ENCODE assay signal across 26 cellular contexts in genomic region chr2:79159653-79160052, GRCh38. TPM values are rescaled to one million over a fixed set of nuclear protein-coding genes. Genes with fewer than 3 reads are reported as not detected.
DNase-seq lines count a peak whose midpoint lies in the region; ATAC-seq, FAIRE-seq and TF ChIP-seq lines count a peak whose summit lies in the region.
"Had no signal": no experiment of that assay in that cellular context is flagged by ENCODE, and none has a peak within 500 bp of the region (broad histone marks: within the 10 kb centered on the region; RNA-seq: fewer than 3 reads in every experiment).

TSS of gene REG3A (minus strand) at chr2:79159753. CDS start at chr2:79159405, 348 bp downstream.

- no peaks in the 10 kb centered on the region for H3K9me3 ChIP-seq in Peyer's patch
- no peaks in the 10 kb centered on the region for H3K9me3 ChIP-seq in duodenal mucosa (ENCODE audit: control insufficient read depth in 1 of 2, low read length in 2 of 2)
- H3K9me3 ChIP-seq in small intestine (ENCODE audit: control insufficient read depth, low read depth), result no peaks in the 10 kb centered on the region
- H3K9me3 ChIP-seq in psoas muscle, result no peaks in the 10 kb centered on the region
- H3K9me3 ChIP-seq: BE2C, BLaER1 had no signal

- no peaks in the 10 kb centered on the region for H3K27me3 ChIP-seq in Peyer's patch
- no peaks in the 10 kb centered on the region for H3K27me3 ChIP-seq in duodenal mucosa (ENCODE audit: control insufficient read depth in 1 of 2, insufficient read depth in 2 of 2, low read length in 2 of 2)
- no peaks in the 10 kb centered on the region for H3K27me3 ChIP-seq in small intestine (ENCODE audit: control insufficient read depth in 2 of 2, insufficient read depth in 2 of 2, low read length in 2 of 2)
- H3K27me3 ChIP-seq in psoas muscle (ENCODE audit: insufficient read depth in 3 of 3, low read length in 2 of 3), result no peaks in the 10 kb centered on the region
- H3K27me3 ChIP-seq: BE2C, BLaER1 had no signal

- no peak for TF ChIP-seq POLR2A in Peyer's patch (IDR thresholded peaks at IDR 0.05)

- H3K36me3 ChIP-seq in Peyer's patch (no peaks in the 10 kb centered on the region), duodenal mucosa (ENCODE audit: control insufficient read depth in 1 of 2, insufficient read depth in 2 of 2, low read length in 2 of 2) (no peaks in the 10 kb centered on the region), small intestine (ENCODE audit: control insufficient read depth in 2 of 2, insufficient read depth in 2 of 2, low read length in 2 of 2) (no peaks in the 10 kb centered on the region), psoas muscle (ENCODE audit: insufficient read depth in 1 of 2, low read depth in 1 of 2) (no peaks in the 10 kb centered on the region)
- H3K36me3 ChIP-seq: BE2C, BLaER1 had no signal

- intact Hi-C loops in psoas muscle (cut with DNase I), result no loop called here

- TF ChIP-seq CTCF in Peyer's patch (IDR thresholded peaks at IDR 0.05), result no peak
- TF ChIP-seq CTCF in psoas muscle (IDR thresholded peaks at IDR 0.05), result no peak

- no peak within 1 kb of the TSS for H3K9ac ChIP-seq in duodenal mucosa (ENCODE audit: low read depth in 1 of 2, low read length in 2 of 2)
- H3K9ac ChIP-seq: BLaER1 had no signal

- H3K4me3 ChIP-seq in Peyer's patch (no peak within 1 kb of the TSS), duodenal mucosa (ENCODE audit: low read depth in 1 of 2, low read length in 2 of 2) (peak within 1 kb of the TSS; percentile 28 to 53), small intestine (ENCODE audit: low read depth in 1 of 2, low read length in 2 of 2) (no peak within 1 kb of the TSS), psoas muscle (no peak within 1 kb of the TSS)
- H3K4me3 ChIP-seq: BLaER1 had no signal

- H3K27ac ChIP-seq in Peyer's patch (no peak within 1 kb of the TSS), duodenal mucosa (ENCODE audit: low read depth, low read length) (no peak within 1 kb of the TSS), small intestine (ENCODE audit: low read depth in 1 of 2, low read length in 1 of 2) (no peak within 1 kb of the TSS), psoas muscle (no peak within 1 kb of the TSS)
- H3K27ac ChIP-seq: BLaER1 had no signal

- no peak for DNase-seq in Peyer's patch
- DNase-seq in small intestine, result no peak
- no peak for DNase-seq in psoas muscle
- DNase-seq: 8988T; ACHN; BE2C; C1 segment of cervical spinal cord; Calu3; CD4-positive, alpha-beta memory T cell; CD4-positive, CD25-positive, alpha-beta regulatory T cell; CD8-positive, alpha-beta memory T cell; COR-L47; DMS79 treated with DMSO at 0.1 percent for 48 hours; GF-D8 had no signal

- no peak for FAIRE-seq in small intestine (lab: Jason Lieb, UNC)
- FAIRE-seq: A204.1, D721Med, G401.6, GM12891, GM19239 had no signal

- ATAC-seq in HG03378 (IDR thresholded peaks at IDR 0.05; ENCODE audit: unreplicated experiment) (no peak), psoas muscle (no peak), HG03095 (IDR thresholded peaks at IDR 0.05; ENCODE audit: unreplicated experiment) (no peak)

- H3K4me1 ChIP-seq in Peyer's patch (no peaks in the 10 kb centered on the region), duodenal mucosa (ENCODE audit: control insufficient read depth in 1 of 2, insufficient read depth in 2 of 2, low read length in 2 of 2) (peaks cover 11 to 42% of the 10 kb centered on the region in 2 donors), small intestine (ENCODE audit: control insufficient read depth in 2 of 2, insufficient read depth in 1 of 2, low read depth in 1 of 2, low read length in 1 of 2) (peaks cover 0 to 3% of the 10 kb centered on the region in 2 donors), psoas muscle (no peaks in the 10 kb centered on the region)
- H3K4me1 ChIP-seq: BE2C, BLaER1 had no signal

RNA-seq across cellular contexts. Expression of gene REG3A, which starts in this region (rescaled TPM):
- total RNA-seq in Peyer's patch, result 1,000 to 10,000 TPM in 3 of 4 donors, 100 to 1,000 TPM in 1; 834 to 4,130 (median 1,258) TPM
- polyA plus RNA-seq in small intestine, result over 10,000 TPM in 1 of 3 donors, 1,000 to 10,000 TPM in 1, 100 to 1,000 TPM in 1; 468 to 11,127 (median 1,492) TPM
- total RNA-seq in psoas muscle, result not detected
- polyA plus RNA-seq in psoas muscle, result under 1 TPM in 1 of 3 donors, not detected in 2; 0.53 TPM
- total RNA-seq: A673; Calu3; CD4-positive, alpha-beta memory T cell; CD4-positive, CD25-positive, alpha-beta regulatory T cell; CD8-positive, alpha-beta memory T cell had no signal
- polyA plus RNA-seq: AG04450; CD14-positive monocyte; CD4-positive, alpha-beta memory T cell; CD4-positive, CD25-positive, alpha-beta regulatory T cell; CD8-positive, alpha-beta memory T cell had no signal

Comparison
In these comparisons a context has a peak if more than half of its experiments do, and no peak if none do; other contexts are left out.
1. RNA of gene REG3A (total RNA-seq): 834 to 4,130 TPM in Peyer's patch; not detected in psoas muscle; every median in the first group is over 100 times any median in the second.
2. RNA of gene REG3A (polyA plus RNA-seq): 468 to 11,127 TPM in small intestine; 0.53 TPM in psoas muscle; every median in the first group is over 100 times any median in the second.
3. H3K4me3 ChIP-seq: peak in duodenal mucosa (2 of 2); none in Peyer's patch (0 of 4), small intestine (0 of 2) and psoas muscle (single experiment).